ENCODE assay signal across 1 cellular context in genomic region chr1:203144661-203145060, GRCh38.
TF ChIP-seq lines count a peak whose summit lies in the region.

No MANE protein-coding gene starts in this region.

TF ChIP-seq in HCT116, 20 proteins besides CTCF, POLR2A, EP300 and RAD21 (continued from another document):
- TF ChIP-seq ATF3 (IDR thresholded peaks at IDR 0.05): no peak
- TF ChIP-seq REST (IDR thresholded peaks at IDR 0.05; ENCODE audit: low read depth): no peak
- no peak for TF ChIP-seq ZFX (IDR thresholded peaks at IDR 0.05)
- TF ChIP-seq EZH2phosphoT487 (IDR thresholded peaks at IDR 0.05; ENCODE audit: borderline replicate concordance): no peak
- TF ChIP-seq YY1 (IDR thresholded peaks at IDR 0.05; ENCODE audit: extremely low read depth, insufficient replicate concordance, low read depth, low read length): no peak
- no peak for TF ChIP-seq FOSL1 (IDR thresholded peaks at IDR 0.05; ENCODE audit: low read depth)
- no peak for TF ChIP-seq EZH2 (IDR thresholded peaks at IDR 0.05)
- no peak for TF ChIP-seq SRF (IDR thresholded peaks at IDR 0.05; ENCODE audit: low read depth)
- no peak for TF ChIP-seq MAX (IDR thresholded peaks at IDR 0.05)
- no peak for TF ChIP-seq SIN3A (IDR thresholded peaks at IDR 0.05; ENCODE audit: low read depth)
- TF ChIP-seq POLR2AphosphoS5 (IDR thresholded peaks at IDR 0.05; ENCODE audit: low read depth, low read length): no peak
